ENCODE assay signal across 1 cellular context in the genomic region with DNA sequence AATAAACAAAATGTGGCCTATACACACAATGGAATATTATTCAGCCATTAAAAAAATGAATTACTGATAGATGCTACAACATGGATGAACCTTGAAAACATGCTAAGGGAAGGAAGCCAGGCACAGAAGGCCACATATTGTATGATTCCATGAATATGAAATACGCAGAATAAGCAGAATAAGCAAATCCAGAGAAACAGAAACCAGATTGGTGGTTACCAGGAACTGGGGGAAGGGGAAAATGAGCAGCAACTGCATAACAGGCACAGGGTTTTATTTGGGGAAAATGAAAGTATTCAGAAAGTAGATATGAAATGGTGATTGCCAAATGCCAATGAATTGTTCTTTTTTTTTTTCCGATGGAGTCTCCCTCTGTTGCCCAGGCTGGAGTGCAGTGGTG.
TF ChIP-seq lines count a peak whose summit lies in the region.

No MANE protein-coding gene starts in this region.

TF ChIP-seq in K562, 482 proteins besides CTCF, POLR2A, EP300 and RAD21 (continued from another document):
- no peak for TF ChIP-seq REST (CRISPR knock-in tag; IDR thresholded peaks at IDR 0.05; ENCODE audit: low read depth)
- no peak for TF ChIP-seq NR1H2 (CRISPR knock-in tag; IDR thresholded peaks at IDR 0.05)
- TF ChIP-seq HDAC1 (IDR thresholded peaks at IDR 0.05) = no peak
- TF ChIP-seq NFXL1 (CRISPR knock-in tag; IDR thresholded peaks at IDR 0.05) = no peak
- TF ChIP-seq ZMIZ1 (IDR thresholded peaks at IDR 0.05; ENCODE audit: low read depth in 2 of 2, low read length in 2 of 2) = no peak
- TF ChIP-seq ESRRA (IDR thresholded peaks at IDR 0.05; ENCODE audit: borderline replicate concordance, low read depth) = no peak
- TF ChIP-seq BRCA1 (IDR thresholded peaks at IDR 0.05) = no peak
- TF ChIP-seq BRCA1 (CRISPR knock-in tag; IDR thresholded peaks at IDR 0.05) = no peak
- no peak for TF ChIP-seq NUFIP1 (IDR thresholded peaks at IDR 0.05; ENCODE audit: partially characterized antibody)
- TF ChIP-seq SNRNP70 (optimal IDR thresholded peaks at IDR 0.05; ENCODE audit: low read depth, low read length) = no peak
- TF ChIP-seq C11orf30 (IDR thresholded peaks at IDR 0.05; ENCODE audit: low read depth) = peak; percentile 83
- TF ChIP-seq PCBP1 (IDR thresholded peaks at IDR 0.05; ENCODE audit: low read depth, low read length, poor library complexity, severe bottlenecking) = no peak
- no peak for TF ChIP-seq ATF3 (IDR thresholded peaks at IDR 0.05)
- TF ChIP-seq ATF3 (CRISPR knock-in tag; conservative IDR thresholded peaks at IDR 0.05) = no peak
- no peak for TF ChIP-seq CREB3L1 (IDR thresholded peaks at IDR 0.05; ENCODE audit: borderline replicate concordance, low read depth)
- no peak for TF ChIP-seq ZNF24 (IDR thresholded peaks at IDR 0.05)
- no peak; the same call in 1 of the 2 replicates for TF ChIP-seq MAFF (IDR thresholded peaks at IDR 0.05; ENCODE audit: low read length)
- TF ChIP-seq ZNF408 (CRISPR knock-in tag; IDR thresholded peaks at IDR 0.05; ENCODE audit: low read depth) = no peak
- TF ChIP-seq ERF (CRISPR knock-in tag; IDR thresholded peaks at IDR 0.05) = no peak
- TF ChIP-seq NFIC (IDR thresholded peaks at IDR 0.05) = no peak
- no peak for TF ChIP-seq SNIP1 (IDR thresholded peaks at IDR 0.05; ENCODE audit: low read depth)
- no peak for TF ChIP-seq TCF7 (IDR thresholded peaks at IDR 0.05; ENCODE audit: borderline replicate concordance)
- TF ChIP-seq ZBTB11 (CRISPR knock-in tag; IDR thresholded peaks at IDR 0.05) = no peak
- TF ChIP-seq ZNF274 (IDR thresholded peaks at IDR 0.05; ENCODE audit: borderline replicate concordance, low read depth, low read length) = no peak
- peak; percentile 77 for TF ChIP-seq MAFG (tag; conservative IDR thresholded peaks at IDR 0.05)
- no peak for TF ChIP-seq ZNF766 (CRISPR knock-in tag; conservative IDR thresholded peaks at IDR 0.05)
